In genomic region chrX:63560601-63561218, GRCh38 we compare ENCODE assay signal across 8 cellular contexts.
DNase-seq lines count a peak whose midpoint lies in the region; ATAC-seq and TF ChIP-seq lines count a peak whose summit lies in the region.

No MANE protein-coding gene starts in this region.

- no peak overlapping the region for H3K14ac ChIP-seq in neuronal stem cell (ENCODE audit: low read length)

- no peak overlapping the region for H4K8ac ChIP-seq in neuronal stem cell (ENCODE audit: low read depth, low read length)

- no peaks in the 10 kb centered on the region for H3K79me1 ChIP-seq in neuronal stem cell (ENCODE audit: low read depth, low read length)

- peak overlapping the region; percentile 63 for H3K9ac ChIP-seq in neuronal stem cell (ENCODE audit: low read depth, low read length, poor library complexity)

- no peak overlapping the region for H4K91ac ChIP-seq in neuronal stem cell (ENCODE audit: low read depth, low read length, poor library complexity)

- no peaks in the 10 kb centered on the region for H3F3A ChIP-seq in GM23338 (replicated peaks; ENCODE audit: low read depth)

- H3K27ac ChIP-seq in GM23338 (ENCODE audit: low read depth) = peak overlapping the region; percentile 81
- peak overlapping the region; percentile 77 to 87 (median 78) for H3K27ac ChIP-seq in gastroesophageal sphincter
- H3K27ac ChIP-seq in neuronal stem cell (replicated peaks; ENCODE audit: low read length) = peak overlapping the region; percentile 86

- WGBS in gastroesophageal sphincter (ENCODE audit: low coverage in 1 of 2), 2 donors = 0 to 21% methylated on average over 9 to 16 of the region's 20 CpGs
- no CpG with 5 or more reads among the region's 20 CpGs for WGBS in neuronal stem cell (ENCODE audit: extremely low coverage in 2 of 2, insufficient read length in 2 of 2, insufficient replicate concordance in 1 of 2), 2 donors

- H3K27me3 ChIP-seq in GM23338 (ENCODE audit: insufficient read depth) = no peaks in the 10 kb centered on the region
- H3K27me3 ChIP-seq in gastroesophageal sphincter = no peaks in the 10 kb centered on the region
- H3K27me3 ChIP-seq in neuronal stem cell (ENCODE audit: control insufficient read depth in 3 of 3, insufficient read depth in 3 of 3, low read depth in 1 of 3, low read length in 3 of 3) = no peaks in the 10 kb centered on the region

- TF ChIP-seq CTCF in GM23338 (conservative IDR thresholded peaks at IDR 0.05; ENCODE audit: low read depth in 2 of 2) (no peak), LNCaP clone FGC (IDR thresholded peaks at IDR 0.05; ENCODE audit: control insufficient read depth, extremely low read depth, insufficient read depth) (no peak), gastroesophageal sphincter (IDR thresholded peaks at IDR 0.05) (no peak)

- ATAC-seq in GM23338 = peak; percentile 99
- ATAC-seq in gastroesophageal sphincter = peak; percentile 93

- no peak overlapping the region for H3K4ac ChIP-seq in neuronal stem cell (ENCODE audit: low read length)

- H3K9me2 ChIP-seq in GM23338 (ENCODE audit: insufficient read depth) = no peaks in the 10 kb centered on the region

- H3K27ac Mint-ChIP-seq in GM23338 = peak overlapping the region; percentile 97

- no peak overlapping the region for H2BK5ac ChIP-seq in neuronal stem cell (ENCODE audit: low read length)

- H2AFZ ChIP-seq in GM23338 = peak overlapping the region; percentile 69; the same call in 1 of the 2 replicates
- peak overlapping the region; percentile 90 for H2AFZ ChIP-seq in neuronal stem cell (ENCODE audit: low read length)

- peak; percentile 48 for TF ChIP-seq POLR2A in Raji (IDR thresholded peaks at IDR 0.05; ENCODE audit: insufficient read depth, low read depth, low read length)
- peak in 1 of 2 donors; percentile 12 for TF ChIP-seq POLR2A in gastroesophageal sphincter (IDR thresholded peaks at IDR 0.05)

- no peaks in the 10 kb centered on the region for H4K20me1 ChIP-seq in GM23338 (replicated peaks; ENCODE audit: insufficient read depth)

- no peaks in the 10 kb centered on the region; the same call in 2 of the 3 replicates for H3K9me3 Mint-ChIP-seq in GM23338

- H3K23ac ChIP-seq in neuronal stem cell (ENCODE audit: low read depth, low read length, poor library complexity) = no peak overlapping the region

- peaks cover 25% of the 10 kb centered on the region for H3K79me2 ChIP-seq in GM23338 (replicated peaks; ENCODE audit: insufficient read depth)

- no peaks in the 10 kb centered on the region for H3K9me3 ChIP-seq in gastroesophageal sphincter
- no peaks in the 10 kb centered on the region for H3K9me3 ChIP-seq in neuronal stem cell (replicated peaks in 1 of 2; ENCODE audit: control insufficient read depth in 2 of 2, insufficient read depth in 1 of 2, low read depth in 1 of 2, low read length in 2 of 2)

- H3K4me1 ChIP-seq in GM23338 (ENCODE audit: insufficient read depth) = no peaks in the 10 kb centered on the region
- H3K4me1 ChIP-seq in gastroesophageal sphincter = peaks cover 0 to 10% (median 0%) of the 10 kb centered on the region in 3 donors
- no peaks in the 10 kb centered on the region for H3K4me1 ChIP-seq in neuronal stem cell (ENCODE audit: control insufficient read depth in 2 of 2, insufficient read depth in 1 of 2, low read depth in 1 of 2, low read length in 2 of 2)

- H3K36me3 ChIP-seq in GM23338 (ENCODE audit: insufficient read depth) (no peaks in the 10 kb centered on the region), gastroesophageal sphincter (no peaks in the 10 kb centered on the region), neuronal stem cell (replicated peaks in 1 of 2; ENCODE audit: control insufficient read depth in 2 of 2, insufficient read depth in 2 of 2, low read length in 2 of 2) (no peaks in the 10 kb centered on the region)

- H2BK120ac ChIP-seq in neuronal stem cell (ENCODE audit: low read depth, low read length) = no peak overlapping the region

- no peaks in the 10 kb centered on the region for H3K27me3 Mint-ChIP-seq in GM23338 (ENCODE audit: insufficient read depth, low read depth, poor library complexity)

- TF ChIP-seq EP300 in gastroesophageal sphincter (IDR thresholded peaks at IDR 0.05) = no peak

- peak; percentile 72 for DNase-seq in EL
- peak; percentile 87 for DNase-seq in GM23338 (ENCODE audit: low spot score)
- peak; percentile 59 for DNase-seq in LNCaP clone FGC (ENCODE audit: low read depth)
- peak; percentile 42 for DNase-seq in activated gamma-delta T cell treated with Interleukin-2 at 50 U/mL for 16 hours
- peak; percentile 53 for DNase-seq in neuronal stem cell (ENCODE audit: low spot score)
- DNase-seq in superior temporal gyrus (ENCODE audit: extremely low spot score) = peak; percentile 81

- H3K4me3 ChIP-seq in GM23338 (peak overlapping the region; percentile 61), LNCaP clone FGC (ENCODE audit: low read depth, low read length) (peak overlapping the region; percentile 88), gastroesophageal sphincter (peak overlapping the region; percentile 64 to 96), neuronal stem cell (ENCODE audit: low read length in 2 of 2) (peak overlapping the region; percentile 89 to 96)

- H3K18ac ChIP-seq in neuronal stem cell (ENCODE audit: low read length) = no peak overlapping the region

- H3K4me2 ChIP-seq in GM23338 = peak overlapping the region; percentile 89
- peak overlapping the region; percentile 40 for H3K4me2 ChIP-seq in neuronal stem cell (ENCODE audit: insufficient read depth, low read length, poor library complexity, severe bottlenecking)

- peak overlapping the region; percentile 100 for H3K4me3 Mint-ChIP-seq in GM23338

- H2AK5ac ChIP-seq in neuronal stem cell (ENCODE audit: low read depth, low read length) = no peak overlapping the region

- H2BK15ac ChIP-seq in neuronal stem cell (ENCODE audit: low read length) = no peak overlapping the region

- H3K36me3 Mint-ChIP-seq in GM23338 (ENCODE audit: low read depth) = peaks cover 5% of the 10 kb centered on the region; the same call in 1 of the 3 replicates

- H2BK12ac ChIP-seq in neuronal stem cell (ENCODE audit: low read length) = no peak overlapping the region

- peaks cover 2% of the 10 kb centered on the region for H3K4me1 Mint-ChIP-seq in GM23338

TF ChIP-seq in GM23338, 12 proteins besides CTCF, POLR2A, EP300 and RAD21:
- TF ChIP-seq POLR2AphosphoS5 (IDR thresholded peaks at IDR 0.05; ENCODE audit: low read depth) (peak; percentile 36), EZH2phosphoT487 (IDR thresholded peaks at IDR 0.05; ENCODE audit: unreplicated experiment) (no peak)

Comparison
In these comparisons a context has a peak if more than half of its experiments do, and no peak if none do; other contexts are left out.
1. Peak in every context shown above with its lines: DNase-seq, ATAC-seq, H3K4me3 ChIP-seq and H3K27ac ChIP-seq.